In the genomic region with DNA sequence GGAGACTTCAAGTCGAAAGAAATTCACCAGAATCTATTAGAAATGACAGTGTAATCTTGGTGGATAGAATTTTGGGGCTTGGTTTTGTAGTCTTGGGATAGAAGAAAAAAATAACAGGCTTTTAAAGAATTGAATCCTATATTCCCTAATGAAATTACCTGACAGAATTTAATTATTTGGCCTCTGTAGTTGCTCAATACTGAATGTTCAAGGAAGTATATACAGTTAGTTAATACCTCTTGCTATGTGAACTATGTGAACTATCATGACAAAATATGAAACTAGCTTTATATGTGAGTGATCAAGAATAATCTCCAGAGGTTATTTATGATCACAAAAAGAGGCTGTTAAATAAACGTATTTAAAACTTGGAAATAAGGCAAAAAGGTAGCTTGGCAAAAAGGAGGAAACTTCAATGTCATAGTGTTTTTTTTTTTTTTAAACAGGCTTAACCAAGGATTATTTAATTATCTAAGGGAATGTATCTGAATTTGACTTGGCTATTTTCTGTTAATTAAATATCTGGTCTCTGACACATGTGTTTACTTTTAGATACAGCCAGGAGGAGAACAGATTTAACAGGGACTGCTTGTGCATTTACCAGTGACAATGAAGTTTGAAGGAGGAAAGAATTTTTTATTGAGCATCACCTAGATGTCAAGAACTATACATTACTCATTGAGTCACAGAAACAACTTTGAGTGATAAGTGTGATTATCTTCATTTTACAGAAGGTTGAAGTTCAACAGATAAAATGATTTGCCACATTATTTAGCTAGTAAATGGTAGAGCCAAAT, we compare ENCODE assay signal across 7 cellular contexts.
"Had no signal": no experiment of that assay in that cellular context is flagged by ENCODE, and none has a peak within 500 bp of the region (broad histone marks: within the 10 kb centered on the region; RNA-seq: fewer than 3 reads in every experiment).

No MANE protein-coding gene starts in this region.

- H3K9ac ChIP-seq: GM23248 had no signal

- H3K4me3 ChIP-seq: GM23248, K562 had no signal

- H2AFZ ChIP-seq: GM23248 had no signal

- DNase-seq: GM23248, GOT3, H9, HCEC 1CT, IMR-90, KG1 had no signal

- ATAC-seq: K562 had no signal

- H3K27ac ChIP-seq: GM23248 had no signal
